ENCODE assay signal across 1 cellular context in the genomic region with DNA sequence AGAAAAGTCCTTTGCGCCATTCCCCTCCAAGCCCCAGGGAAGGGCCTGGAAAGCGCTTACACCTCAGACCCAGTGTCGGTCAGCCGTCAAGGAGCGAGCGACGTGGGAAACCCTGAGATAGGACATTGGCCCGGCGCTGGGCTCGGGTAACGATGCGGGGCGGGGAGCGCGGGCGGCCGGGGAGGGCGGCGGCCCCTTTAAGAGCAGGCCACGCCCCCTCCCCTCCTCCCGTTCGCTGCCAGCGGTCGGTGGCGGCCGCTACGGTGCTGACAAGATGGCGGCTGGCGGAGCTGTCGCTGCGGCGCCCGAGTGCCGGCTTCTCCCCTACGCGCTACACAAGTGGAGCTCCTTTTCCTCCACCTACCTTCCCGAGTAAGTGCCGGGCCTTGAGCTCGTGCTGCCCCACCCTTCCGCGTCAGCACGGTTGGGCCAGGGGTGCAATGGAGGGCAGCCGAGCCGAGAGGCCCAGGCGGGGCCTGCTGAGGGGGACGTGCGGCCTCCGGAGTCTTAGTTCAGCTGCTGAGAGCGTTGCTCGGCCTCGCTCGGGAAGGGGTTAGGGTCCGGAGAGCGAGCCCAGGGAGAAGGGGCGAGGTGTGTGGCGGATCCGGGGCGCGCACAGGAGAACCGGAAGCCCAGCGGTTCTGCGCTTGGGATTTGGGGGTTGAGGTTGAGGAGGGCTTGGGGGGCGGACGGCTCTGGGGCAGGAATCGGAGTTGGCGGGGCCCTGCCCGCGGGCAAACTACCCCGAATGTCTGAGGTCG.
A peak's percentile ranks its signal among the peaks of the same experiment; 100 is the strongest.
TF ChIP-seq lines count a peak whose summit lies in the region.

Gene MKLN1, plus strand, starts transcription at position 251 of the 761 bp plus-strand sequence. Its CDS starts 24 bp downstream, at position 275.

TF ChIP-seq in HepG2, 621 proteins besides CTCF, POLR2A, EP300 and RAD21 (continued from another document and continues in another):
- TF ChIP-seq, protein P1, sequence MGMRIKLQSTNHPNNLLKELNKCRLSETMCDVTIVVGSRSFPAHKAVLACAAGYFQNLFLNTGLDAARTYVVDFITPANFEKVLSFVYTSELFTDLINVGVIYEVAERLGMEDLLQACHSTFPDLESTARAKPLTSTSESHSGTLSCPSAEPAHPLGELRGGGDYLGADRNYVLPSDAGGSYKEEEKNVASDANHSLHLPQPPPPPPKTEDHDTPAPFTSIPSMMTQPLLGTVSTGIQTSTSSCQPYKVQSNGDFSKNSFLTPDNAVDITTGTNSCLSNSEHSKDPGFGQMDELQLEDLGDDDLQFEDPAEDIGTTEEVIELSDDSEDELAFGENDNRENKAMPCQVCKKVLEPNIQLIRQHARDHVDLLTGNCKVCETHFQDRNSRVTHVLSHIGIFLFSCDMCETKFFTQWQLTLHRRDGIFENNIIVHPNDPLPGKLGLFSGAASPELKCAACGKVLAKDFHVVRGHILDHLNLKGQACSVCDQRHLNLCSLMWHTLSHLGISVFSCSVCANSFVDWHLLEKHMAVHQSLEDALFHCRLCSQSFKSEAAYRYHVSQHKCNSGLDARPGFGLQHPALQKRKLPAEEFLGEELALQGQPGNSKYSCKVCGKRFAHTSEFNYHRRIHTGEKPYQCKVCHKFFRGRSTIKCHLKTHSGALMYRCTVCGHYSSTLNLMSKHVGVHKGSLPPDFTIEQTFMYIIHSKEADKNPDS (CRISPR knock-in tag; IDR thresholded peaks at IDR 0.05), result no peak
- peak; percentile 97 for TF ChIP-seq ZNF501 (CRISPR knock-in tag; IDR thresholded peaks at IDR 0.05)
- no peak for TF ChIP-seq ZBTB40 (IDR thresholded peaks at IDR 0.05)
- TF ChIP-seq ZBTB40 (CRISPR knock-in tag; IDR thresholded peaks at IDR 0.05), result peak; percentile 69
- peak; percentile 74; the same call in 1 of the 2 replicates for TF ChIP-seq ZNF275 (CRISPR knock-in tag; IDR thresholded peaks at IDR 0.05; ENCODE audit: borderline replicate concordance)
- TF ChIP-seq GPN1 (CRISPR knock-in tag; IDR thresholded peaks at IDR 0.05; ENCODE audit: borderline replicate concordance), result 0 out of 2 replicates have a peak, but pooled peaks have one; percentile 24
- peak; percentile 82; the same call in 1 of the 2 replicates for TF ChIP-seq FOXC1 (CRISPR knock-in tag; IDR thresholded peaks at IDR 0.05; ENCODE audit: borderline replicate concordance)
- TF ChIP-seq PHF21A (CRISPR knock-in tag; IDR thresholded peaks at IDR 0.05), result peak; percentile 35; the same call in 1 of the 2 replicates
- peak; percentile 75; the same call in 1 of the 2 replicates for TF ChIP-seq TMF1 (CRISPR knock-in tag; IDR thresholded peaks at IDR 0.05; ENCODE audit: low read depth)
- peak; percentile 23; the same call in 1 of the 2 replicates for TF ChIP-seq ZNF614 (CRISPR knock-in tag; IDR thresholded peaks at IDR 0.05; ENCODE audit: borderline replicate concordance)
- peak; percentile 89 for TF ChIP-seq ZNF547 (CRISPR knock-in tag; IDR thresholded peaks at IDR 0.05)
- TF ChIP-seq ZNF34 (CRISPR knock-in tag; IDR thresholded peaks at IDR 0.05; ENCODE audit: borderline replicate concordance), result 0 out of 2 replicates have a peak, but pooled peaks have one; percentile 47
- TF ChIP-seq ZMYM4 (CRISPR knock-in tag; IDR thresholded peaks at IDR 0.05), result peak; percentile 59
- TF ChIP-seq, protein P2, sequence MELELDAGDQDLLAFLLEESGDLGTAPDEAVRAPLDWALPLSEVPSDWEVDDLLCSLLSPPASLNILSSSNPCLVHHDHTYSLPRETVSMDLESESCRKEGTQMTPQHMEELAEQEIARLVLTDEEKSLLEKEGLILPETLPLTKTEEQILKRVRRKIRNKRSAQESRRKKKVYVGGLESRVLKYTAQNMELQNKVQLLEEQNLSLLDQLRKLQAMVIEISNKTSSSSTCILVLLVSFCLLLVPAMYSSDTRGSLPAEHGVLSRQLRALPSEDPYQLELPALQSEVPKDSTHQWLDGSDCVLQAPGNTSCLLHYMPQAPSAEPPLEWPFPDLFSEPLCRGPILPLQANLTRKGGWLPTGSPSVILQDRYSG (CRISPR knock-in tag; IDR thresholded peaks at IDR 0.05), result no peak
- TF ChIP-seq ZKSCAN8 (CRISPR knock-in tag; IDR thresholded peaks at IDR 0.05; ENCODE audit: borderline replicate concordance), result 0 out of 2 replicates have a peak, but pooled peaks have one; percentile 45
- peak; percentile 41; the same call in 1 of the 2 replicates for TF ChIP-seq MXD4 (CRISPR knock-in tag; IDR thresholded peaks at IDR 0.05)
- TF ChIP-seq MXD3 (CRISPR knock-in tag; IDR thresholded peaks at IDR 0.05), result peak; percentile 78; the same call in 1 of the 2 replicates
- TF ChIP-seq, protein P3, sequence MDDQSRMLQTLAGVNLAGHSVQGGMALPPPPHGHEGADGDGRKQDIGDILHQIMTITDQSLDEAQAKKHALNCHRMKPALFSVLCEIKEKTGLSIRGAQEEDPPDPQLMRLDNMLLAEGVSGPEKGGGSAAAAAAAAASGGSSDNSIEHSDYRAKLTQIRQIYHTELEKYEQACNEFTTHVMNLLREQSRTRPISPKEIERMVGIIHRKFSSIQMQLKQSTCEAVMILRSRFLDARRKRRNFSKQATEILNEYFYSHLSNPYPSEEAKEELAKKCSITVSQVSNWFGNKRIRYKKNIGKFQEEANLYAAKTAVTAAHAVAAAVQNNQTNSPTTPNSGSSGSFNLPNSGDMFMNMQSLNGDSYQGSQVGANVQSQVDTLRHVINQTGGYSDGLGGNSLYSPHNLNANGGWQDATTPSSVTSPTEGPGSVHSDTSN (CRISPR knock-in tag; IDR thresholded peaks at IDR 0.05; ENCODE audit: borderline replicate concordance), result no peak
- TF ChIP-seq TSC22D2 (CRISPR knock-in tag; IDR thresholded peaks at IDR 0.05; ENCODE audit: borderline replicate concordance), result 0 out of 2 replicates have a peak, but pooled peaks have one; percentile 78
- TF ChIP-seq ZNF724P (CRISPR knock-in tag; IDR thresholded peaks at IDR 0.05; ENCODE audit: borderline replicate concordance), result no peak
- TF ChIP-seq ATF7 (IDR thresholded peaks at IDR 0.05), result no peak
- peak; percentile 51; the same call in 1 of the 2 replicates for TF ChIP-seq ATF7 (CRISPR knock-in tag; IDR thresholded peaks at IDR 0.05)
- peak; percentile 80 for TF ChIP-seq TBX2 (CRISPR knock-in tag; IDR thresholded peaks at IDR 0.05; ENCODE audit: borderline replicate concordance)
- TF ChIP-seq HOMEZ (CRISPR knock-in tag; IDR thresholded peaks at IDR 0.05; ENCODE audit: low read depth), result no peak
- no peak for TF ChIP-seq PHF5A (CRISPR knock-in tag; IDR thresholded peaks at IDR 0.05; ENCODE audit: low read depth, unreplicated experiment)
- peak; percentile 96 for TF ChIP-seq RBFOX2 (IDR thresholded peaks at IDR 0.05; ENCODE audit: low read depth, low read length)
- TF ChIP-seq, protein P4, sequence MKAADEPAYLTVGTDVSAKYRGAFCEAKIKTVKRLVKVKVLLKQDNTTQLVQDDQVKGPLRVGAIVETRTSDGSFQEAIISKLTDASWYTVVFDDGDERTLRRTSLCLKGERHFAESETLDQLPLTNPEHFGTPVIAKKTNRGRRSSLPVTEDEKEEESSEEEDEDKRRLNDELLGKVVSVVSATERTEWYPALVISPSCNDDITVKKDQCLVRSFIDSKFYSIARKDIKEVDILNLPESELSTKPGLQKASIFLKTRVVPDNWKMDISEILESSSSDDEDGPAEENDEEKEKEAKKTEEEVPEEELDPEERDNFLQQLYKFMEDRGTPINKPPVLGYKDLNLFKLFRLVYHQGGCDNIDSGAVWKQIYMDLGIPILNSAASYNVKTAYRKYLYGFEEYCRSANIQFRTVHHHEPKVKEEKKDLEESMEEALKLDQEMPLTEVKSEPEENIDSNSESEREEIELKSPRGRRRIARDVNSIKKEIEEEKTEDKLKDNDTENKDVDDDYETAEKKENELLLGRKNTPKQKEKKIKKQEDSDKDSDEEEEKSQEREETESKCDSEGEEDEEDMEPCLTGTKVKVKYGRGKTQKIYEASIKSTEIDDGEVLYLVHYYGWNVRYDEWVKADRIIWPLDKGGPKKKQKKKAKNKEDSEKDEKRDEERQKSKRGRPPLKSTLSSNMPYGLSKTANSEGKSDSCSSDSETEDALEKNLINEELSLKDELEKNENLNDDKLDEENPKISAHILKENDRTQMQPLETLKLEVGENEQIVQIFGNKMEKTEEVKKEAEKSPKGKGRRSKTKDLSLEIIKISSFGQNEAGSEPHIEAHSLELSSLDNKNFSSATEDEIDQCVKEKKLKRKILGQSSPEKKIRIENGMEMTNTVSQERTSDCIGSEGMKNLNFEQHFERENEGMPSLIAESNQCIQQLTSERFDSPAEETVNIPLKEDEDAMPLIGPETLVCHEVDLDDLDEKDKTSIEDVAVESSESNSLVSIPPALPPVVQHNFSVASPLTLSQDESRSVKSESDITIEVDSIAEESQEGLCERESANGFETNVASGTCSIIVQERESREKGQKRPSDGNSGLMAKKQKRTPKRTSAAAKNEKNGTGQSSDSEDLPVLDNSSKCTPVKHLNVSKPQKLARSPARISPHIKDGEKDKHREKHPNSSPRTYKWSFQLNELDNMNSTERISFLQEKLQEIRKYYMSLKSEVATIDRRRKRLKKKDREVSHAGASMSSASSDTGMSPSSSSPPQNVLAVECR (CRISPR knock-in tag; IDR thresholded peaks at IDR 0.05; ENCODE audit: borderline replicate concordance), result peak; percentile 82
- no peak for TF ChIP-seq ZNF660 (CRISPR knock-in tag; IDR thresholded peaks at IDR 0.05; ENCODE audit: borderline replicate concordance, low read depth)
- peak; percentile 68; the same call in 1 of the 2 replicates for TF ChIP-seq ZNF746 (CRISPR knock-in tag; IDR thresholded peaks at IDR 0.05)
- no peak for TF ChIP-seq ZFP82 (CRISPR knock-in tag; IDR thresholded peaks at IDR 0.05; ENCODE audit: borderline replicate concordance)
